In genomic region chr16:31142109-31143035, GRCh38 we compare ENCODE assay signal across 1 cellular context.
TF ChIP-seq lines count a peak whose summit lies in the region.

No MANE protein-coding gene starts in this region.

TF ChIP-seq in K562, 482 proteins besides CTCF, POLR2A, EP300 and RAD21 (continued from another document and continues in another):
- TF ChIP-seq FOXO4 (CRISPR knock-in tag; IDR thresholded peaks at IDR 0.05) (no peak), U2AF1 (optimal IDR thresholded peaks at IDR 0.05; ENCODE audit: low read depth, low read length) (peak; percentile 44), FOXK2 (conservative IDR thresholded peaks at IDR 0.05 in 1 of 2, IDR thresholded peaks at IDR 0.05 in 1 of 2; ENCODE audit: low read depth in 2 of 2) (no peak), ZNF699 (CRISPR knock-in tag; IDR thresholded peaks at IDR 0.05; ENCODE audit: insufficient replicate concordance) (no peak), ZNF324 (CRISPR knock-in tag; IDR thresholded peaks at IDR 0.05) (no peak), PYGO2 (tag; IDR thresholded peaks at IDR 0.05) (no peak), KAT8 (IDR thresholded peaks at IDR 0.05; ENCODE audit: low read depth) (no peak), ZSCAN32 (CRISPR knock-in tag; IDR thresholded peaks at IDR 0.05) (no peak), MEF2A (IDR thresholded peaks at IDR 0.05; ENCODE audit: control insufficient read depth, low read depth, low read length) (no peak), SMAD1 (IDR thresholded peaks at IDR 0.05; ENCODE audit: low read depth, low read length, partially characterized antibody) (no peak), TFAP4 (CRISPR knock-in tag; IDR thresholded peaks at IDR 0.05; ENCODE audit: borderline replicate concordance) (peak; percentile 94), MCM7 (IDR thresholded peaks at IDR 0.05) (no peak), ELK1 (CRISPR knock-in tag; IDR thresholded peaks at IDR 0.05) (no peak), POLR2G (IDR thresholded peaks at IDR 0.05; ENCODE audit: low read depth, low read length) (peak; percentile 80), MTA2 (IDR thresholded peaks at IDR 0.05; ENCODE audit: low read depth) (no peak), KLF1 (tag; IDR thresholded peaks at IDR 0.05) (no peak), CBFB (CRISPR knock-in tag; IDR thresholded peaks at IDR 0.05) (no peak), ZBED1 (IDR thresholded peaks at IDR 0.05) (no peak), ZBTB26 (CRISPR knock-in tag; IDR thresholded peaks at IDR 0.05) (no peak), MYC (IDR thresholded peaks at IDR 0.05; ENCODE audit: low read depth, low read length) (peak; percentile 98), MYC (CRISPR knock-in tag; IDR thresholded peaks at IDR 0.05; ENCODE audit: borderline replicate concordance, low read depth) (no peak), TAF1 (IDR thresholded peaks at IDR 0.05; ENCODE audit: control insufficient read depth, extremely low read depth, insufficient read depth, low read length, severe bottlenecking) (peak; percentile 19), ZNF140 (CRISPR knock-in tag; IDR thresholded peaks at IDR 0.05) (no peak), DIDO1 (tag; IDR thresholded peaks at IDR 0.05; ENCODE audit: low read depth) (no peak), TRIM24 (IDR thresholded peaks at IDR 0.05) (no peak), STAT5B (CRISPR knock-in tag; IDR thresholded peaks at IDR 0.05) (no peak), ARID4B (CRISPR knock-in tag; IDR thresholded peaks at IDR 0.05) (peak; percentile 80; the same call in 1 of the 2 replicates), MGA (IDR thresholded peaks at IDR 0.05) (peak; percentile 73), MEIS2 (IDR thresholded peaks at IDR 0.05; ENCODE audit: partially characterized antibody) (no peak), HNRNPK (IDR thresholded peaks at IDR 0.05; ENCODE audit: low read depth, low read length, poor library complexity, severe bottlenecking) (no peak), ARID1B (IDR thresholded peaks at IDR 0.05) (no peak), RB1 (IDR thresholded peaks at IDR 0.05; ENCODE audit: low read depth) (peak; percentile 98), EGR1 (conservative IDR thresholded peaks at IDR 0.05) (peak; percentile 70), NCOA4 (IDR thresholded peaks at IDR 0.05; ENCODE audit: partially characterized antibody) (no peak), RBM15 (IDR thresholded peaks at IDR 0.05; ENCODE audit: insufficient read depth, low read length) (no peak), PCBP2 (IDR thresholded peaks at IDR 0.05; ENCODE audit: low read depth, low read length, poor library complexity, severe bottlenecking) (no peak), FOXA1 (IDR thresholded peaks at IDR 0.05; ENCODE audit: borderline replicate concordance) (no peak), MED1 (CRISPR knock-in tag; IDR thresholded peaks at IDR 0.05; ENCODE audit: borderline replicate concordance) (no peak), ZNF3 (CRISPR knock-in tag; IDR thresholded peaks at IDR 0.05) (no peak), RFX1 (IDR thresholded peaks at IDR 0.05) (no peak), ZC3H8 (IDR thresholded peaks at IDR 0.05) (no peak), SMAD4 (CRISPR knock-in tag; conservative IDR thresholded peaks at IDR 0.05) (0 out of 2 replicates have a peak, but pooled peaks have one; percentile 55), SFPQ (IDR thresholded peaks at IDR 0.05; ENCODE audit: low read depth, low read length) (no peak)
